ENCODE assay signal across 1 cellular context in genomic region chr13:40383132-40383531, GRCh38.
TF ChIP-seq lines count a peak whose summit lies in the region.

No MANE protein-coding gene starts in this region.

TF ChIP-seq in H1, 55 proteins besides CTCF, POLR2A, EP300 and RAD21:
- TF ChIP-seq CREB1 (IDR thresholded peaks at IDR 0.05), result no peak
- TF ChIP-seq CTBP2 (IDR thresholded peaks at IDR 0.05; ENCODE audit: borderline replicate concordance, insufficient read depth, insufficient read length, low read length), result no peak
- TF ChIP-seq, protein P1, sequence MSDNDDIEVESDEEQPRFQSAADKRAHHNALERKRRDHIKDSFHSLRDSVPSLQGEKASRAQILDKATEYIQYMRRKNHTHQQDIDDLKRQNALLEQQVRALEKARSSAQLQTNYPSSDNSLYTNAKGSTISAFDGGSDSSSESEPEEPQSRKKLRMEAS (IDR thresholded peaks at IDR 0.05), result no peak
- TF ChIP-seq NANOG (IDR thresholded peaks at IDR 0.05; ENCODE audit: insufficient read depth, low read depth, low read length, poor library complexity, severe bottlenecking), result no peak
